ENCODE assay signal across 8 cellular contexts in the genomic region with DNA sequence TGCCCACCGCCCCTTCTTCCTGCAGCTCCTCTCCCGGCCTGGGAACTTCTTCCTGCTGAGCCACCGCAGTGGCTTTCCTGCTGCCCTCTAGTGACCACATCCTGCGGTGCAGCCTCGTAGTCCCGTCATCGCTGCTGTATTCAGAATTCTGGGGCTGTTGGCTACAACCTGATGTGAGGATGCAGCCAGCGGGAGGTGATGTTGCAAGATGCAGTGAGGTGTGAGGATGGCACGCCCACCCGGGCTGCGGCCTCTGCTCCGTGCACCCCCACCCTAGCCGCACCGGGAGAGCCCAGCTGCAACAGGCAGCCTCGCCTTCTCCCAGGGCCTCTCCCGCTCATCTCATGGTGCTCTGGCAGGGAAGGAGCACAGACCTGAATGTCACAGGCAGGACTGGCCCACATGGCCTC.
DNase-seq lines count a peak whose midpoint lies in the region; ATAC-seq and TF ChIP-seq lines count a peak whose summit lies in the region.

No MANE protein-coding gene starts in this region.

- in situ Hi-C loops in astrocyte of the spinal cord (cut with HindIII; ENCODE audit: low sequenced_read_pairs): loop anchor here (25.0 kb wide), 1 partner anchor 268 kb away; no protein-coding TSS in a partner anchor

- ATAC-seq in GM19023 (IDR thresholded peaks at IDR 0.05; ENCODE audit: unreplicated experiment): peak; percentile 56
- no peak for ATAC-seq in HG03135 (IDR thresholded peaks at IDR 0.05; ENCODE audit: unreplicated experiment)

- TF ChIP-seq CTCF in AG09319 (IDR thresholded peaks at IDR 0.05; ENCODE audit: low read depth, low read length) (peak; percentile 100), astrocyte of the spinal cord (IDR thresholded peaks at IDR 0.05; ENCODE audit: low read depth, low read length) (peak; percentile 98)

- no peak overlapping the region for H3K4me3 ChIP-seq in astrocyte of the spinal cord (ENCODE audit: low read depth, low read length)
- no peak overlapping the region for H3K4me3 ChIP-seq in skeletal muscle cell (ENCODE audit: low read depth, low read length)

- peak; percentile 12 for DNase-seq in AG09319 (ENCODE audit: extremely low read depth, low read depth)
- peak; percentile 30 for DNase-seq in NCI-H146 treated with DMSO at 0.1 percent for 48 hours (lab: John Stamatoyannopoulos, UW; ENCODE audit: unreplicated experiment)
- peak; percentile 50 for DNase-seq in T-helper 9 cell
- DNase-seq in astrocyte of the spinal cord (ENCODE audit: low read depth, low spot score): peak; percentile 69
- DNase-seq in hypothalamus (lab: John Stamatoyannopoulos, UW): peak in 46 of 51 donors; percentile 31 to 87 (median 66)
- peak; percentile 23 for DNase-seq in skeletal muscle cell (ENCODE audit: low read depth)

Comparison
In these comparisons a context has a peak if more than half of its experiments do, and no peak if none do; other contexts are left out.
1. DNase-seq: peak in every context shown above with its lines; median percentile 69 in astrocyte of the spinal cord; 66 in hypothalamus; 50 in T-helper 9 cell; 30 in NCI-H146 treated with DMSO at 0.1 percent for 48 hours; 23 in skeletal muscle cell; 12 in AG09319.